Comparison of ENCODE assay signal across 1 cellular context in the genomic region with DNA sequence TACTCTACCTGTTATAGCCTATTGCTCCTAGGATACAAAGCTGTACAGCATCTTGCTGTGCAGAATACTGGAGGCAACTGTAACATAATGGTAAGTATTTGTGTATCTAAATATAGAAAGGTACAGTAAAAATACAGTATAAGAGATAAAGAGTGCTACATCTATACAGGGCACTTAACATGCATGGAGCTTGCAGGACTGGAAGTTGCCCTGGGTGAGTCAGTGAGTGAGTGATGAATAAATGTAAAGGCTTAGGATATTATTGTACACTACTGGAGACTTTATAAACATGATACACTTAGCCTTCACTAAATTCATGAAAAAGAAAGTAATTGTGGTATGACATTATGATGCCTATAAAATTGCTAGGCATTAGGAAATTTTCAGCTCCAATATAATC.
TF ChIP-seq lines count a peak whose summit lies in the region.

No MANE protein-coding gene starts in this region.

TF ChIP-seq in IMR-90, 13 proteins besides CTCF, POLR2A, EP300 and RAD21 (continued from another document):
- TF ChIP-seq USF2 (IDR thresholded peaks at IDR 0.05; ENCODE audit: low read depth, low read length) (no peak), CEBPB (IDR thresholded peaks at IDR 0.05; ENCODE audit: low read depth, low read length) (no peak), SMC3 (IDR thresholded peaks at IDR 0.05; ENCODE audit: low read depth, low read length) (no peak)
